1 cellular context compared by ENCODE assay signal in genomic region chr15:70093481-70094309, GRCh38.
TF ChIP-seq lines count a peak whose summit lies in the region.

No MANE protein-coding gene starts in this region.

TF ChIP-seq in WTC11, 78 proteins besides CTCF, POLR2A, EP300 and RAD21 (continued from another document):
- TF ChIP-seq FOXP4 (CRISPR knock-in tag; IDR thresholded peaks at IDR 0.05) (peak; percentile 44; the same call in 1 of the 2 replicates), TEAD1 (CRISPR knock-in tag; IDR thresholded peaks at IDR 0.05) (0 out of 2 replicates have a peak, but pooled peaks have one; percentile 2)
